ENCODE assay signal across 9 cellular contexts in the genomic region with DNA sequence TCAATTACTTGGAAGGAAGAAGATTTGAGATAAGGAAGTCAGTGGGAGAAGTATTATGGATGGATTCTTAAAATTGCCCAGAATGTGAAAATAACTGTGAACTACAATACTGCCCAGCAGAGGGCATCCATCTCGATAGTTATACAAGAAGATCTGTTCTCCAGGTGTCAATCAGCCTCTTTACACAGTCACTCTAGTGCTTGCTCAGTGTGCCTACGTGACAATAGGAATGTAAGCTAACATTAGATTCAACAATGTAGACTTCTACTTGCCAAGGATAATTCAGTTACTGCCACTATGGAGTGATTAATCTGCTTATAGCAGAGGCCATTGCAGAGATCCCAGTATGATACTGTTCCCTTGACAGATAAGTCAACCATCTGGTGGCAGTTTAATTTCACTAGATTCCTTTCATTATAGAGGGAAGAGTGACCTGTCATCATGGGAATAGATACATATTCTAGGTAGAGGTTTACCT. TPM values are rescaled to one million over a fixed set of nuclear protein-coding genes. Genes with fewer than 3 reads are reported as not detected.
DNase-seq lines count a peak whose midpoint lies in the region; ATAC-seq, FAIRE-seq and TF ChIP-seq lines count a peak whose summit lies in the region.
"Had no signal": no experiment of that assay in that cellular context is flagged by ENCODE, and none has a peak within 500 bp of the region (broad histone marks: within the 10 kb centered on the region; RNA-seq: fewer than 3 reads in every experiment).

No MANE protein-coding gene starts in this region.

- H3K9me3 ChIP-seq in fibroblast of lung (ENCODE audit: control insufficient read depth, insufficient read depth, low read depth, low read length) (no peaks in the 10 kb centered on the region), pancreas (no peaks in the 10 kb centered on the region)

- no peaks in the 10 kb centered on the region for H3K79me2 ChIP-seq in fibroblast of lung (ENCODE audit: control insufficient read depth, insufficient read depth, low read length)

- H3K27ac Mint-ChIP-seq in activated T-cell treated with anti-CD3 and anti-CD28 coated beads, Interleukin-2, amount 50 U/mL, for 24 hours: no peak overlapping the region
- H3K27ac Mint-ChIP-seq: activated naive CD8-positive, alpha-beta T cell had no signal

- H3K36me3 Mint-ChIP-seq in activated T-cell treated with anti-CD3 and anti-CD28 coated beads, Interleukin-2, amount 50 U/mL, for 24 hours (ENCODE audit: low read depth): no peaks in the 10 kb centered on the region

- H2AFZ ChIP-seq in fibroblast of lung (ENCODE audit: low read length): no peak overlapping the region

- H3K4me1 ChIP-seq in fibroblast of lung (ENCODE audit: control insufficient read depth, extremely low read depth, insufficient read depth, low read length): no peaks in the 10 kb centered on the region
- peaks cover 5 to 28% (median 22%) of the 10 kb centered on the region in 3 donors for H3K4me1 ChIP-seq in pancreas

- 2 to 3% methylated on average over 2 of the region's 2 CpGs for WGBS in pancreas, 2 donors

- DNase-seq in activated T-cell treated with anti-CD3 and anti-CD28 coated beads for 4 hours (peak; percentile 25), HFF-Myc (ENCODE audit: extremely low read depth, low read depth) (no peak), NCI-H2107 (lab: John Stamatoyannopoulos, UW) (peak; percentile 42), fibroblast of lung (ENCODE audit: low read depth in 2 of 2) (peak; percentile 51 to 68), pancreas (peak in 2 of 6 donors; percentile 27 to 34)
- no peak for DNase-seq in activated T-cell treated with anti-CD3 and anti-CD28 coated beads, Interleukin-2, amount 50 U/mL, for 24 hours

- H3K27ac ChIP-seq in VCaP (no peak overlapping the region), fibroblast of lung (ENCODE audit: insufficient read depth, low read length) (no peak overlapping the region), pancreas (no peak overlapping the region)

- H3K4me1 Mint-ChIP-seq in activated T-cell treated with anti-CD3 and anti-CD28 coated beads, Interleukin-2, amount 50 U/mL, for 24 hours (ENCODE audit: low read depth): peaks cover 10% of the 10 kb centered on the region

- TF ChIP-seq CTCF in HFF-Myc (IDR thresholded peaks at IDR 0.05; ENCODE audit: low read depth, low read length, missing control alignments) (peak; percentile 49), VCaP (conservative IDR thresholded peaks at IDR 0.05) (peak; percentile 76), fibroblast of lung (conservative IDR thresholded peaks at IDR 0.05 in 1 of 2, IDR thresholded peaks at IDR 0.05 in 1 of 2; ENCODE audit: low read depth in 1 of 2, low read length in 2 of 2) (peak; percentile 29 to 63), pancreas (IDR thresholded peaks at IDR 0.05) (peak; percentile 25 to 47 (median 34))

- H3K27me3 ChIP-seq in fibroblast of lung (ENCODE audit: control insufficient read depth, insufficient read depth, low read length) (no peaks in the 10 kb centered on the region), pancreas (no peaks in the 10 kb centered on the region)

- H3K36me3 ChIP-seq in fibroblast of lung (ENCODE audit: control insufficient read depth, insufficient read depth, low read length): no peaks in the 10 kb centered on the region
- no peaks in the 10 kb centered on the region for H3K36me3 ChIP-seq in pancreas

- ATAC-seq in pancreas (peak; percentile 33 to 82 (median 72)), HG03175 (IDR thresholded peaks at IDR 0.05; ENCODE audit: unreplicated experiment) (no peak)

- FAIRE-seq in pancreas (lab: Jason Lieb, UNC): peak; percentile 80

- intact Hi-C loops in pancreas (cut with DNase I): loop anchor here in 1 of 3 donors (10.0 kb wide), 1 partner anchor 232 kb away; no protein-coding TSS in a partner anchor

- no peak overlapping the region for H3K9ac ChIP-seq in fibroblast of lung (ENCODE audit: insufficient read depth, low read length)

- H3K4me3 ChIP-seq in HFF-Myc (replicated peaks; ENCODE audit: low read depth, low read length) (no peak overlapping the region), fibroblast of lung (replicated peaks in 1 of 4; ENCODE audit: control extremely low read depth in 1 of 4, insufficient read depth in 1 of 4, low read depth in 3 of 4, low read length in 4 of 4) (no peak overlapping the region), pancreas (no peak overlapping the region)

- H3K27me3 Mint-ChIP-seq in activated T-cell treated with anti-CD3 and anti-CD28 coated beads, Interleukin-2, amount 50 U/mL, for 24 hours: peaks cover 10% of the 10 kb centered on the region
- H3K27me3 Mint-ChIP-seq: activated naive CD8-positive, alpha-beta T cell had no signal

- peaks cover 5% of the 10 kb centered on the region for H3K9me3 Mint-ChIP-seq in activated T-cell treated with anti-CD3 and anti-CD28 coated beads, Interleukin-2, amount 50 U/mL, for 24 hours

- no peak overlapping the region for H3K4me2 ChIP-seq in fibroblast of lung (ENCODE audit: extremely low read depth, insufficient read depth, low read length)

- no peaks in the 10 kb centered on the region for H4K20me1 ChIP-seq in fibroblast of lung (ENCODE audit: control insufficient read depth, extremely low read depth, insufficient read depth, low read length)

- no peak overlapping the region for H3K4me3 Mint-ChIP-seq in activated T-cell treated with anti-CD3 and anti-CD28 coated beads, Interleukin-2, amount 50 U/mL, for 24 hours
- H3K4me3 Mint-ChIP-seq: activated naive CD8-positive, alpha-beta T cell had no signal

RNA-seq across cellular contexts. Expression of a gene that starts 10.6 kb away (rescaled TPM):
- total RNA-seq in fibroblast of lung (40.6 and 41.1 TPM in 2 replicates), pancreas (10 to 100 TPM; 19.0 to 28.6 (median 23.5) TPM)
- polyA plus RNA-seq in fibroblast of lung (26.3 and 39.4 TPM in 2 replicates), pancreas (10 to 100 TPM; 12.6 to 15.5 TPM)
- 22.2 and 32.0 TPM in 2 replicates for polyA plus RNA-seq in fibroblast of lung (2012)
- 3.5 and 3.8 TPM in 2 replicates for polyA minus RNA-seq in fibroblast of lung (ENCODE audit: low replicate concordance)

RNA-seq across cellular contexts. Expression of a gene that starts 17.0 kb away (rescaled TPM):
- 6.9 and 16.2 TPM in 2 replicates for total RNA-seq in fibroblast of lung
- 14.3 and 14.9 TPM in 2 replicates for polyA plus RNA-seq in fibroblast of lung
- polyA plus RNA-seq in fibroblast of lung (2012): 8.8 and 10.0 TPM in 2 replicates
- polyA minus RNA-seq in fibroblast of lung (ENCODE audit: low replicate concordance): 1.5 and 29.3 TPM in 2 replicates
- 1 to 10 TPM; 2.5 to 6.1 (median 3.3) TPM for total RNA-seq in pancreas
- 1 to 10 TPM; 1.3 to 3.5 TPM for polyA plus RNA-seq in pancreas

Comparison
In these comparisons a context has a peak if more than half of its experiments do, and no peak if none do; other contexts are left out.
1. DNase-seq: peak in activated T-cell treated with anti-CD3 and anti-CD28 coated beads for 4 hours (single experiment), NCI-H2107 (single experiment) and fibroblast of lung (2 of 2); none in activated T-cell treated with anti-CD3 and anti-CD28 coated beads, Interleukin-2, amount 50 U/mL, for 24 hours (single experiment) and HFF-Myc (single experiment).
2. Peak in every context shown above with its lines, with median percentiles within 50 percentile points of each other: CTCF ChIP-seq.